ENCODE assay signal across 1 cellular context in the genomic region with DNA sequence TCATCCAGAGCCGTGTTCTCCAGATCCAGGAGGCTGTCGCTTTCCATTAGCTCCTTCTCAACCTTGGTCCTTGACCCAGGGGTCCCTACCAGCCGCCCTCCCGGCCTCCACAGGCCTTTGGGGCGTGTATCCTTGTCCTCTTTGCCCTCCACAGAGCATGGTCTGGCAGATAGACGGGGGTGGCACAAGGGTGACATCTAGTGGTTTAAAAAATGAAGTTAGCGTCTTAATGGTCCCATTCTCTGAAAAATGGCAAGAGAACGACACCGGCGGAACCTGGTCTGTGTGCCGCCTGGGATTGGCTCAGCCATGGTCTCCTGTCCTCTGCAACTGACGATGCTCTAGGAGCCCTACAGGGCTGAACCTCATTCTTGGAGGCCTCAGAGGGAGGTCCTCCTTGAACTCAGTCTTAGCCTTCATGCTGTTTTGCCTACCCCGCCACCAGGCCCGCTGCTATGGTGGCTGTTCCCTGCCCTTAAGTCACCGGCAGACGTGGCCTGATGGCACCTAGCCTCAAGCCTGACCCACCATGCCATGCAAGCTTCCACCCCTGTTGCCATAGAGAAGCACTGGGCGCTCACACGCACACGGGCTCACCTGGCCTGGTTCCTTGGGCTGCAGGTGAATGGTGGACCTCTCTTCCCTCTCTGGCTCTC.
TF ChIP-seq lines count a peak whose summit lies in the region.

No MANE protein-coding gene starts in this region.

TF ChIP-seq in GM23338, 12 proteins besides CTCF, POLR2A, EP300 and RAD21 (continued from another document):
- TF ChIP-seq ZNF462 (CRISPR knock-in tag; IDR thresholded peaks at IDR 0.05), result no peak
- no peak for TF ChIP-seq NANOG (IDR thresholded peaks at IDR 0.05; ENCODE audit: borderline replicate concordance)
TF ChIP-seq in GM23338: peak in this region for 0.
